9 cellular contexts compared by ENCODE assay signal in the genomic region with DNA sequence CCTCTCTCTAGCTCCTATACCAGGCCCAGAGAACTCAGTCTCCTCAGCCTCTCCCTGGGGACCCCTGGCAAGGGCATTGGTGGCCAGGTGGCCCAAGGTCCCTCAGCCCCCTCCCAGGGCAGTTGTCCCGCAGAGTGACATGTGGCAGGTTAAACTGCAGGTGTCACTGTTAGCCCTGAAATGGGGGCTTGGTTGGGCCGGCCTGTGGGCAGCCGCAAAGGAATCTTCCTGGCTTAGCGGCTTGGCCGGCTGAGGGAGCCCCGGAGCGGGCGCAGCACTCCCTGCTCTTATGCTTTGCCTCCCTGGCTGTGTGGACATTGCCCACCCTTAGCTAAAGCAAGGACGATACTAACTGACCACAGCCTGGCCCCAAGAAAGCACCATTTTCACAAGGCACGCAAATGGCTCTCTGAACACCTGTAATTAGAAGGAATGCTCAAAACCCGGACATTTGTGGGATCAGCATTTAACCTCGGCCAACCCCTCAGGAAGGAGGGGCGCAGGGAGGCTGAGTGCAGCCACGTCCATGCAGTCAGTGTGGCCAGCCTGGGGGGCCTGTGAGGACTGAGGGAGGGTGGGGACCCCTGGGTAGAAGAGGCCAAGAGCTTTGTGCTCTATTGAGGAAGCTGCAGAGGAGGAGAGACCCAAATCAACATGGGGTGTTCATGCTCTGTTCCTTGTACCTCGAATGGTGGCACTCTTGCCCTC.
A peak's percentile ranks its signal among the peaks of the same experiment; 100 is the strongest.
DNase-seq lines count a peak whose midpoint lies in the region; ATAC-seq lines count a peak whose summit lies in the region.
"Had no signal": no experiment of that assay in that cellular context is flagged by ENCODE, and none has a peak within 500 bp of the region (broad histone marks: within the 10 kb centered on the region; RNA-seq: fewer than 3 reads in every experiment).

No MANE protein-coding gene starts in this region.

- intact Hi-C loops in aorta (cut with DNase I) = no loop called here

- H3K36me3 Mint-ChIP-seq in stimulated activated naive B cell treated with anti-CD40 and anti-IgM and Interleukin-4, amounts not matched to agents 10 μg/mL and 1 μg/mL and 100 μg/mL, for 72 hours = peaks cover 0 to 2% of the 10 kb centered on the region in 2 donors

- H3K27me3 ChIP-seq in aorta (ENCODE audit: control insufficient read depth in 1 of 2, insufficient read depth in 2 of 2, low read length in 1 of 2) = no peaks in the 10 kb centered on the region

- H3K4me3 ChIP-seq in aorta (ENCODE audit: low read length in 2 of 2) = no peak overlapping the region

- peaks cover 9 to 26% of the 10 kb centered on the region in 2 donors for H3K4me1 Mint-ChIP-seq in stimulated activated naive B cell treated with anti-CD40 and anti-IgM and Interleukin-4, amounts not matched to agents 10 μg/mL and 1 μg/mL and 100 μg/mL, for 72 hours

- no peaks in the 10 kb centered on the region for H3K9me3 Mint-ChIP-seq in stimulated activated naive B cell treated with anti-CD40 and anti-IgM and Interleukin-4, amounts not matched to agents 10 μg/mL and 1 μg/mL and 100 μg/mL, for 72 hours
- H3K9me3 Mint-ChIP-seq: central memory CD8-positive, alpha-beta T cell had no signal

- DNase-seq in stimulated activated CD4-positive, alpha-beta T cell treated with anti-CD3 and anti-CD28 coated beads, Interleukin-1b, Interleukin-23, amount 100 ng/mL, for 48 hours = peak; percentile 21
- DNase-seq in stimulated activated CD4-positive, alpha-beta T cell treated with anti-CD3 and anti-CD28 coated beads, Interleukin-4, amount 100 ng/mL, for 4 hours = no peak
- peak; percentile 26 for DNase-seq in NCI-H345 treated with DMSO at 0.1 percent for 48 hours (lab: John Stamatoyannopoulos, UW; ENCODE audit: unreplicated experiment)
- DNase-seq in activated T-cell treated with anti-CD3 and anti-CD28 coated beads, Interleukin-2, amount 50 U/mL, for 48 hours = peak; percentile 49 to 56
- DNase-seq in iPS DF 4.7 (ENCODE audit: extremely low read depth, low spot score) = peak; percentile 41
- peak; percentile 16 for DNase-seq in stimulated activated naive B cell treated with anti-CD40 and anti-IgM and Interleukin-4, amounts not matched to agents 10 μg/mL and 1 μg/mL and 100 μg/mL, for 72 hours
- DNase-seq in aorta = no peak

- no peak overlapping the region for H3K27ac ChIP-seq in aorta (ENCODE audit: low read depth in 1 of 2, low read length in 2 of 2)

- H3K4me1 ChIP-seq in aorta (ENCODE audit: control insufficient read depth in 1 of 2, insufficient read depth in 2 of 2, low read length in 2 of 2) = no peaks in the 10 kb centered on the region

- peaks cover 30 to 36% of the 10 kb centered on the region in 2 donors for H3K27me3 Mint-ChIP-seq in stimulated activated naive B cell treated with anti-CD40 and anti-IgM and Interleukin-4, amounts not matched to agents 10 μg/mL and 1 μg/mL and 100 μg/mL, for 72 hours

- no peak overlapping the region for H3K27ac Mint-ChIP-seq in stimulated activated naive B cell treated with anti-CD40 and anti-IgM and Interleukin-4, amounts not matched to agents 10 μg/mL and 1 μg/mL and 100 μg/mL, for 72 hours

- H3K4me3 Mint-ChIP-seq in stimulated activated naive B cell treated with anti-CD40 and anti-IgM and Interleukin-4, amounts not matched to agents 10 μg/mL and 1 μg/mL and 100 μg/mL, for 72 hours = no peak overlapping the region
- H3K4me3 Mint-ChIP-seq: central memory CD8-positive, alpha-beta T cell had no signal

- H3K36me3 ChIP-seq in aorta (ENCODE audit: control insufficient read depth in 1 of 2, insufficient read depth in 2 of 2, low read length in 1 of 2) = no peaks in the 10 kb centered on the region

- WGBS in aorta, 2 donors = 20 to 22% methylated on average over 15 of the region's 15 CpGs

- H3K9me3 ChIP-seq in aorta (ENCODE audit: control insufficient read depth, low read length) = no peaks in the 10 kb centered on the region

- ATAC-seq in HG02759 (IDR thresholded peaks at IDR 0.05; ENCODE audit: unreplicated experiment) = peak; percentile 79
- ATAC-seq in stimulated activated naive B cell treated with anti-CD40 and anti-IgM and Interleukin-4, amounts not matched to agents 10 μg/mL and 1 μg/mL and 100 μg/mL, for 72 hours (replicated peaks) = peak; percentile 79 to 86
- ATAC-seq in aorta (ENCODE audit: low FRiP score) = no peak

Comparison
In these comparisons a context has a peak if more than half of its experiments do, and no peak if none do; other contexts are left out.
1. DNase-seq: peak in stimulated activated CD4-positive, alpha-beta T cell treated with anti-CD3 and anti-CD28 coated beads, Interleukin-1b, Interleukin-23, amount 100 ng/mL, for 48 hours (single experiment), NCI-H345 treated with DMSO at 0.1 percent for 48 hours (single experiment), activated T-cell treated with anti-CD3 and anti-CD28 coated beads, Interleukin-2, amount 50 U/mL, for 48 hours (2 of 2), iPS DF 4.7 (single experiment) and stimulated activated naive B cell treated with anti-CD40 and anti-IgM and Interleukin-4, amounts not matched to agents 10 μg/mL and 1 μg/mL and 100 μg/mL, for 72 hours (single experiment); none in stimulated activated CD4-positive, alpha-beta T cell treated with anti-CD3 and anti-CD28 coated beads, Interleukin-4, amount 100 ng/mL, for 4 hours (0 of 2) and aorta (0 of 2).